9 cellular contexts compared by ENCODE assay signal in the genomic region with DNA sequence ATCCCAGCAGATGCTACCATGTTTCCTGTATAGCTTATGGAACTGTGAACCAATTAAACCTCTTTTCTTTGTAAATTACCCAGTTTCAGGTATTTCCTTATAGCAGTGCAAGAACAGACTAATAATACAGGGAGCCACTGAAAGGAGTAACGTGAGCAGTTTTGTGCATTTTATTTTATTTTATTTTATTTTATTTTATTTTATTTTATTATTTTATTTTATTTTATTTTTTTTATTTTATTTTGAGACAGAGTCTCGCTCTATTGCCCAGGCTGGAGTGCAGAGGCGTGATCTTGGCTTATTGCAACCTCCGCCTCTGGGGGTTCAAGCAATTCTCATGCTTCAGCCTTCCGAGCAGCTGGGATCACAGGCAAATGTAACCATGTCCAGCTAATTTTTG. TPM values are rescaled to one million over a fixed set of nuclear protein-coding genes. Genes with fewer than 3 reads are reported as not detected.
"Had no signal": no experiment of that assay in that cellular context is flagged by ENCODE, and none has a peak within 500 bp of the region (broad histone marks: within the 10 kb centered on the region; RNA-seq: fewer than 3 reads in every experiment).

No MANE protein-coding gene starts in this region.

- H3K27ac ChIP-seq: GM23248 had no signal

- H3K36me3 ChIP-seq: HAP-1 had no signal

- ATAC-seq: HCT116 had no signal

- H3K27ac Mint-ChIP-seq: HFFc6 had no signal

- H3K4me3 Mint-ChIP-seq: HFFc6 had no signal

- H3K4me3 ChIP-seq: GM23248, HAP-1 had no signal

- H3K9me3 Mint-ChIP-seq: HFFc6 had no signal

- H3K4me1 ChIP-seq: HAP-1 had no signal

- DNase-seq: GM23248, GOT3, H7, HFFc6, IMR-90 had no signal

- H3K9me3 ChIP-seq: HAP-1 had no signal

RNA-seq across cellular contexts. Expression of a gene that starts 55.9 kb away (rescaled TPM):
- total RNA-seq: GM23248, H4, HT-29, IMR-90 had no signal
